ENCODE assay signal across 25 cellular contexts in genomic region chr12:46339051-46339450, GRCh38.
"Had no signal": no experiment of that assay in that cellular context is flagged by ENCODE, and none has a peak within 500 bp of the region (broad histone marks: within the 10 kb centered on the region; RNA-seq: fewer than 3 reads in every experiment).

No MANE protein-coding gene starts in this region.

- H2AFZ ChIP-seq: hepatocyte had no signal

- H3K27ac ChIP-seq: coronary artery, dorsolateral prefrontal cortex, esophagus muscularis mucosa, foreskin keratinocyte, gastroesophageal sphincter, heart left ventricle, hepatocyte, left ventricle myocardium inferior, lower lobe of right lung had no signal

- H3K9me3 ChIP-seq: esophagus muscularis mucosa, gastroesophageal sphincter, lower lobe of right lung, mucosa of descending colon had no signal

- H3K79me2 ChIP-seq: hepatocyte had no signal

- H3K4me2 ChIP-seq: hepatocyte had no signal

- H3K4me1 ChIP-seq: gastroesophageal sphincter, left ventricle myocardium inferior, lower lobe of right lung had no signal

- H3K36me3 ChIP-seq: esophagus muscularis mucosa, gastroesophageal sphincter, heart left ventricle, left ventricle myocardium inferior, lower lobe of right lung had no signal

- H3K27me3 ChIP-seq: dorsolateral prefrontal cortex, esophagus muscularis mucosa, foreskin keratinocyte, gastroesophageal sphincter, heart left ventricle, hepatocyte had no signal

- FAIRE-seq: colon, endothelial cell of umbilical vein, frontal cortex had no signal

- H3K4me3 ChIP-seq: coronary artery, dorsolateral prefrontal cortex, esophagus muscularis mucosa, gastroesophageal sphincter, heart left ventricle, hepatocyte, left ventricle myocardium inferior, lower lobe of right lung, mucosa of descending colon had no signal

- DNase-seq: dermis blood vessel endothelial cell; dorsolateral prefrontal cortex; effector CD4-positive, alpha-beta T cell; effector memory CD4-positive, alpha-beta T cell; foreskin keratinocyte; heart left ventricle; hypothalamus; immature natural killer cell; islet precursor cell; kidney; kidney glomerular epithelial cell; left colon; left ventricle myocardium inferior; lower lobe of right lung; mesenchymal stem cell; mucosa of descending colon; naive B cell had no signal

- ATAC-seq: foreskin keratinocyte, gastroesophageal sphincter, heart left ventricle, left colon, left lobe of liver, lower lobe of right lung, mucosa of descending colon had no signal
